19 cellular contexts compared by ENCODE assay signal in genomic region chr14:93736378-93737014, GRCh38. TPM values are rescaled to one million over a fixed set of nuclear protein-coding genes. Genes with fewer than 3 reads are reported as not detected.
A peak's percentile ranks its signal among the peaks of the same experiment; 100 is the strongest.
DNase-seq lines count a peak whose midpoint lies in the region; ATAC-seq, FAIRE-seq and TF ChIP-seq lines count a peak whose summit lies in the region.
"Had no signal": no experiment of that assay in that cellular context is flagged by ENCODE, and none has a peak within 500 bp of the region (broad histone marks: within the 10 kb centered on the region; RNA-seq: fewer than 3 reads in every experiment).

No MANE protein-coding gene starts in this region.

- H3K36me3 Mint-ChIP-seq in glutamatergic neuron (ENCODE audit: unreplicated experiment) = no peaks in the 10 kb centered on the region
- H3K36me3 Mint-ChIP-seq: natural killer cell had no signal

- no peak overlapping the region for H3K27ac ChIP-seq in uterus
- H3K27ac ChIP-seq: skin epidermis, vagina had no signal

- H3K27me3 ChIP-seq in uterus = no peaks in the 10 kb centered on the region
- H3K27me3 ChIP-seq: vagina had no signal

- no peak for TF ChIP-seq POLR2A in NB4 (IDR thresholded peaks at IDR 0.05; ENCODE audit: extremely low read depth, insufficient read length)
- no peak for TF ChIP-seq POLR2A in uterus (IDR thresholded peaks at IDR 0.05)

- intact Hi-C loops in Right ventricle myocardium superior (cut with DNase I) = loop anchor here (5.0 kb wide), 1 partner anchor 51 kb away; the partner anchor contains the start of gene PRIMA1
- intact Hi-C loops in cardiac septum (cut with DNase I) = no loop called here
- intact Hi-C loops in uterus (cut with DNase I; ENCODE audit: low total_unique reads) = no loop called here

- no peak overlapping the region for H3K27ac Mint-ChIP-seq in glutamatergic neuron (ENCODE audit: unreplicated experiment)
- H3K27ac Mint-ChIP-seq: natural killer cell had no signal

- H3K36me3 ChIP-seq in uterus = no peaks in the 10 kb centered on the region

- peak; percentile 78 for ATAC-seq in Right ventricle myocardium superior (ENCODE audit: poor library complexity)
- ATAC-seq: natural killer cell had no signal

- peaks cover 12% of the 10 kb centered on the region for H3K27me3 Mint-ChIP-seq in glutamatergic neuron (ENCODE audit: unreplicated experiment)

- DNase-seq in Right ventricle myocardium superior = no peak
- DNase-seq in cardiac septum (ENCODE audit: low spot score) = no peak
- DNase-seq in NB4 (ENCODE audit: low read depth) = peak; percentile 15
- no peak for DNase-seq in glutamatergic neuron
- DNase-seq in urothelium cell line (ENCODE audit: low spot score) = peak; percentile 11
- DNase-seq in NCI-H1436 treated with DMSO at 0.1 percent for 48 hours (lab: John Stamatoyannopoulos, UW) = no peak
- DNase-seq in uterus = no peak
- DNase-seq in RKO (ENCODE audit: low spot score) = no peak
- DNase-seq: activated T-cell treated with anti-CD3 and anti-CD28 coated beads for 4 hours, AML-193, foreskin fibroblast, GDM1, natural killer cell, RPMI8226 had no signal

- no peak overlapping the region for H3K4me3 Mint-ChIP-seq in glutamatergic neuron (ENCODE audit: unreplicated experiment)
- H3K4me3 Mint-ChIP-seq: IgD-negative memory B cell, natural killer cell had no signal

- H3K4me1 ChIP-seq in uterus = no peaks in the 10 kb centered on the region
- H3K4me1 ChIP-seq: vagina had no signal

- no peaks in the 10 kb centered on the region for H3K9me3 Mint-ChIP-seq in glutamatergic neuron (ENCODE audit: unreplicated experiment)
- H3K9me3 Mint-ChIP-seq: IgD-negative memory B cell, natural killer cell had no signal

- no peak overlapping the region for H3K4me3 ChIP-seq in NB4 (ENCODE audit: low read depth, low read length)
- no peak overlapping the region for H3K4me3 ChIP-seq in uterus
- H3K4me3 ChIP-seq: skin epidermis, vagina had no signal

- H3K9me3 ChIP-seq in uterus = no peaks in the 10 kb centered on the region
- H3K9me3 ChIP-seq: vagina had no signal

- TF ChIP-seq CTCF in NB4 (IDR thresholded peaks at IDR 0.05; ENCODE audit: low read depth, low read length) = peak; percentile 44
- TF ChIP-seq CTCF in glutamatergic neuron (IDR thresholded peaks at IDR 0.05; ENCODE audit: partially characterized antibody, unreplicated experiment) = peak; percentile 44
- TF ChIP-seq CTCF in uterus (IDR thresholded peaks at IDR 0.05) = no peak

- no peak for FAIRE-seq in urothelium cell line (lab: Jason Lieb, UNC)
- FAIRE-seq: TTC549 had no signal

- H3K4me1 Mint-ChIP-seq in glutamatergic neuron (ENCODE audit: low read depth, unreplicated experiment) = peaks cover 15% of the 10 kb centered on the region
- H3K4me1 Mint-ChIP-seq: natural killer cell had no signal

RNA-seq across cellular contexts. Expression of gene PRIMA1, which starts 51.8 kb away (rescaled TPM):
- total RNA-seq in Right ventricle myocardium superior = 8.4 TPM
- 2.3 TPM for total RNA-seq in cardiac septum
- 2.4 TPM for total RNA-seq in glutamatergic neuron (ENCODE audit: unreplicated experiment)
- total RNA-seq in uterus = 10 to 100 TPM in 1 of 4 donors, 1 to 10 TPM in 2, under 1 TPM in 1; 0.48 to 24.5 (median 3.8) TPM
- total RNA-seq: dermis microvascular lymphatic vessel endothelial cell, natural killer cell had no signal

Comparison
In these comparisons a context has a peak if more than half of its experiments do, and no peak if none do; other contexts are left out.
1. DNase-seq: peak in NB4 (single experiment) and urothelium cell line (single experiment); none in Right ventricle myocardium superior (single experiment), cardiac septum (single experiment), glutamatergic neuron (single experiment), NCI-H1436 treated with DMSO at 0.1 percent for 48 hours (single experiment), uterus (0 of 2) and RKO (single experiment).
2. CTCF ChIP-seq: peak in NB4 (single experiment) and glutamatergic neuron (single experiment); none in uterus (0 of 4).